8 cellular contexts compared by ENCODE assay signal in the genomic region with DNA sequence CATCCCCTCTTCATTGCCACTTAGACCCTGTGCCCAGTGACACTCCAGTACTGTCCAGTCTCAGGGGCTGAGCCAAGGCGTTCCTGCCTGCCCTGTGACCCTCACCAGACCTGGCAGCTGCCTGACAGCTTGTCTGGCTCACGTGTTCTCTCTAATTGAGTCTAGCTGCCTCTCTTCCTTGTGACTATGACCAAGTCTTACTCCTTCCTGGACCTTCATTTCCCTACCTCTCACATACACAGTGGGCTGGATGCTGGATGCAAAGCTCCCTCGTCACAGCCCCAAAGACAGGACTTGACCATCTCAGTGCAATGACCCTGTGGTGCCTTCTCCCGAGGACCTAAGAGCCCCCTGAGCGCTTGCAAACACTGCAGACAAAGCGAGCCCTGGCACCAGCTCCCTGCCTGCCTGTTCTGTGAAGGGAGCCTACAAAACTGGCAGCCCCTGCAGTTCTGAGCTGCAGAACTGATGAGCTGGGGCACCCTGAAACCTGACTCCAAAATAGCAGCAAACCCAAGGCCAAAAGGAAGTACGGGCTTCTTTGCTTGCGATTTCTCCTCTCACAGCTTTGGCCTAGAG. TPM values are rescaled to one million over a fixed set of nuclear protein-coding genes. Genes with fewer than 3 reads are reported as not detected.
A peak's percentile ranks its signal among the peaks of the same experiment; 100 is the strongest.
DNase-seq lines count a peak whose midpoint lies in the region; ATAC-seq, FAIRE-seq and TF ChIP-seq lines count a peak whose summit lies in the region.

No MANE protein-coding gene starts in this region.

- H3K27me3 Mint-ChIP-seq in activated CD4-positive, alpha-beta T cell treated with anti-CD3 and anti-CD28 coated beads for 36 hours: no peaks in the 10 kb centered on the region
- H3K27me3 Mint-ChIP-seq in activated naive CD8-positive, alpha-beta T cell treated with anti-CD3 and anti-CD28 coated beads, Interleukin-2, amount 10 ng/mL, durations not matched to agents 7 days and 5 days: no peaks in the 10 kb centered on the region

- CTCF ChIA-PET in activated CD4-positive, alpha-beta T cell treated with anti-CD3 and anti-CD28 coated beads for 36 hours (lab: Charles Lee): interaction anchor here (0.7 to 2.6 kb wide), 4 partner anchors 9 to 338 kb away, joined by 3 to 9 read pairs (median 3); no protein-coding TSS in a partner anchor

- POLR2A ChIA-PET in activated CD4-positive, alpha-beta T cell treated with anti-CD3 and anti-CD28 coated beads for 36 hours (lab: Charles Lee): interaction anchor here (0.6 kb wide), 1 partner anchor 341 kb away, joined by 4 read pairs; no protein-coding TSS in a partner anchor
- POLR2A ChIA-PET in activated naive CD8-positive, alpha-beta T cell treated with anti-CD3 and anti-CD28 coated beads, Interleukin-2, amount 10 ng/mL, durations not matched to agents 7 days and 5 days (lab: Charles Lee): interaction anchor here (0.9 to 1.4 kb wide), 2 partner anchors 9 to 196 kb away, joined by 3 read pairs; partner anchors contain the start of gene NUBP1

- no peaks in the 10 kb centered on the region for H3K9me3 ChIP-seq in keratinocyte (ENCODE audit: control insufficient read depth, low read depth, low read length)
- no peaks in the 10 kb centered on the region for H3K9me3 ChIP-seq in stomach smooth muscle (ENCODE audit: control insufficient read depth in 2 of 2, low read length in 2 of 2)

- peaks cover 34% of the 10 kb centered on the region for H3K36me3 Mint-ChIP-seq in activated CD4-positive, alpha-beta T cell treated with anti-CD3 and anti-CD28 coated beads for 36 hours (ENCODE audit: low read depth)
- peaks cover 8% of the 10 kb centered on the region for H3K36me3 Mint-ChIP-seq in activated naive CD8-positive, alpha-beta T cell treated with anti-CD3 and anti-CD28 coated beads, Interleukin-2, amount 10 ng/mL, durations not matched to agents 7 days and 5 days

- no peak for TF ChIP-seq CTCF in keratinocyte (optimal IDR thresholded peaks at IDR 0.05 in 1 of 3, IDR thresholded peaks at IDR 0.05 in 1 of 3, conservative IDR thresholded peaks at IDR 0.05 in 1 of 3; ENCODE audit: extremely low read depth in 1 of 3, insufficient read depth in 2 of 3, low read length in 3 of 3)

- peak overlapping the region; percentile 65 to 84 (median 80) for H3K4me3 ChIP-seq in keratinocyte (ENCODE audit: control insufficient read depth in 2 of 3, extremely low read depth in 1 of 3, insufficient read depth in 2 of 3, low read depth in 1 of 3, low read length in 3 of 3)
- H3K4me3 ChIP-seq in stomach smooth muscle (ENCODE audit: low read length in 2 of 2): peak overlapping the region; percentile 70 to 88

- peaks cover 31% of the 10 kb centered on the region for H4K20me1 ChIP-seq in keratinocyte (ENCODE audit: control insufficient read depth, extremely low read depth, insufficient read depth, low read length)

- dilution Hi-C loops in keratinocyte (cut with MboI; ENCODE audit: extremely low pct_ligation_motif_present, low sequenced_read_pairs): no loop called here

- H3K36me3 ChIP-seq in keratinocyte (ENCODE audit: control insufficient read depth in 2 of 2, extremely low read depth in 1 of 2, insufficient read depth in 2 of 2, low read length in 2 of 2) (peaks cover 8 to 23% of the 10 kb centered on the region in 2 experiments), stomach smooth muscle (ENCODE audit: control insufficient read depth in 2 of 2, insufficient read depth in 2 of 2, low read length in 2 of 2) (peaks cover 0 to 2% of the 10 kb centered on the region in 2 donors)

- ATAC-seq in activated CD4-positive, alpha-beta T cell treated with anti-CD3 and anti-CD28 coated beads for 36 hours: no peak
- ATAC-seq in activated naive CD8-positive, alpha-beta T cell treated with anti-CD3 and anti-CD28 coated beads, Interleukin-2, amount 10 ng/mL, durations not matched to agents 7 days and 5 days (ENCODE audit: low read depth): no peak

- peak overlapping the region; percentile 72 for H3K27ac Mint-ChIP-seq in activated CD4-positive, alpha-beta T cell treated with anti-CD3 and anti-CD28 coated beads for 36 hours
- peak overlapping the region; percentile 82 for H3K27ac Mint-ChIP-seq in activated naive CD8-positive, alpha-beta T cell treated with anti-CD3 and anti-CD28 coated beads, Interleukin-2, amount 10 ng/mL, durations not matched to agents 7 days and 5 days

- peaks cover 5% of the 10 kb centered on the region for H3K9me1 ChIP-seq in keratinocyte (ENCODE audit: control insufficient read depth, extremely low read depth, insufficient read depth, low read length)

- peaks cover 69% of the 10 kb centered on the region for H3K79me2 ChIP-seq in keratinocyte (ENCODE audit: control insufficient read depth, insufficient read depth, low read length)

- H3K27me3 ChIP-seq in keratinocyte (ENCODE audit: control insufficient read depth, extremely low read depth, insufficient read depth, low read length) (no peaks in the 10 kb centered on the region), stomach smooth muscle (ENCODE audit: control insufficient read depth in 1 of 2, insufficient read depth in 2 of 2, low read length in 2 of 2) (no peaks in the 10 kb centered on the region)

- peak; percentile 37 for DNase-seq in activated CD4-positive, alpha-beta T cell treated with anti-CD3 and anti-CD28 coated beads for 36 hours
- DNase-seq in activated CD4-positive, alpha-beta T cell treated with anti-CD3 and anti-CD28 coated beads for 4 hours: no peak
- DNase-seq in activated naive CD8-positive, alpha-beta T cell treated with anti-CD3 and anti-CD28 coated beads, Interleukin-2, amount 10 ng/mL, durations not matched to agents 7 days and 5 days: no peak
- DNase-seq in keratinocyte (ENCODE audit: low read depth, low spot score) (no peak), H4 (ENCODE audit: low spot score) (no peak), LoVo (ENCODE audit: low spot score) (no peak), NCI-H1694 (lab: John Stamatoyannopoulos, UW) (no peak)

- H3K4me1 ChIP-seq in keratinocyte (ENCODE audit: control insufficient read depth, extremely low read depth, insufficient read depth, low read length) (peaks cover 44% of the 10 kb centered on the region), stomach smooth muscle (ENCODE audit: control insufficient read depth, insufficient read depth, low read length) (peaks cover 71% of the 10 kb centered on the region)

- H3K4me2 ChIP-seq in keratinocyte (ENCODE audit: control insufficient read depth, extremely low read depth, insufficient read depth, low read depth, low read length): peak overlapping the region; percentile 92

- H3K27ac ChIP-seq in keratinocyte (ENCODE audit: control insufficient read depth, insufficient read depth, low read length) (no peak overlapping the region), stomach smooth muscle (ENCODE audit: low read length) (peak overlapping the region; percentile 53)

- no peak overlapping the region for H2AFZ ChIP-seq in keratinocyte (ENCODE audit: control insufficient read depth, low read length)

- H3K4me3 Mint-ChIP-seq in activated CD4-positive, alpha-beta T cell treated with anti-CD3 and anti-CD28 coated beads for 36 hours: peak overlapping the region; percentile 95
- peak overlapping the region; percentile 92 for H3K4me3 Mint-ChIP-seq in activated naive CD8-positive, alpha-beta T cell treated with anti-CD3 and anti-CD28 coated beads, Interleukin-2, amount 10 ng/mL, durations not matched to agents 7 days and 5 days

- H3K9ac ChIP-seq in keratinocyte (ENCODE audit: control insufficient read depth, extremely low read depth, insufficient read depth, low read length): peak overlapping the region; percentile 70
- H3K9ac ChIP-seq in stomach smooth muscle (ENCODE audit: low read length in 2 of 2): peak overlapping the region; percentile 80 to 83

- no peak for FAIRE-seq in keratinocyte (lab: Jason Lieb, UNC)

- intact Hi-C loops in activated CD4-positive, alpha-beta T cell treated with anti-CD3 and anti-CD28 coated beads for 36 hours (cut with DNase I, micrococcal nuclease): loop anchor here (5.0 to 10.0 kb wide), 6 partner anchors 198 to 1976 kb away; partner anchors contain the start of genes HAPSTR1 (in 1 of the 2), NUBP1 (in 1 of the 2), SNX29 (in 1 of the 2) and USP7 (in 1 of the 2)

- no peaks in the 10 kb centered on the region for H3K9me3 Mint-ChIP-seq in activated CD4-positive, alpha-beta T cell treated with anti-CD3 and anti-CD28 coated beads for 36 hours (ENCODE audit: low read depth)
- no peaks in the 10 kb centered on the region for H3K9me3 Mint-ChIP-seq in activated naive CD8-positive, alpha-beta T cell treated with anti-CD3 and anti-CD28 coated beads, Interleukin-2, amount 10 ng/mL, durations not matched to agents 7 days and 5 days

- peaks cover 75% of the 10 kb centered on the region for H3K4me1 Mint-ChIP-seq in activated CD4-positive, alpha-beta T cell treated with anti-CD3 and anti-CD28 coated beads for 36 hours
- peaks cover 66% of the 10 kb centered on the region for H3K4me1 Mint-ChIP-seq in activated naive CD8-positive, alpha-beta T cell treated with anti-CD3 and anti-CD28 coated beads, Interleukin-2, amount 10 ng/mL, durations not matched to agents 7 days and 5 days

RNA-seq across cellular contexts. Expression of gene DEXI, which starts 1.7 kb away (rescaled TPM):
- total RNA-seq in activated CD4-positive, alpha-beta T cell treated with anti-CD3 and anti-CD28 coated beads for 36 hours: 10 to 100 TPM; 33.8 to 34.9 TPM
- 10 to 100 TPM; 31.4 to 32.3 TPM for total RNA-seq in activated naive CD8-positive, alpha-beta T cell treated with anti-CD3 and anti-CD28 coated beads, Interleukin-2, amount 10 ng/mL, durations not matched to agents 7 days and 5 days
- 25.9 to 51.8 TPM (median 32.5 TPM) in 3 replicates for polyA plus RNA-seq in keratinocyte
- 6.2 TPM for polyA plus RNA-seq in keratinocyte (2011; ENCODE audit: low read depth)
- 57.6 and 76.6 TPM in 2 replicates for polyA plus RNA-seq in keratinocyte (2011; cell fraction: cytosol; rRNA removed)
- polyA plus RNA-seq in keratinocyte (2011; cell fraction: nucleus; rRNA removed): 33.9 and 44.4 TPM in 2 replicates
- polyA plus RNA-seq in keratinocyte (2012; ENCODE audit: low replicate concordance): 27.1 and 40.9 TPM in 2 replicates
- 37.2 to 80.4 TPM (median 58.4 TPM) in 3 replicates for polyA minus RNA-seq in keratinocyte
- 73.3 TPM for polyA minus RNA-seq in keratinocyte (2011; cell fraction: cytosol; rRNA and poly(A)+ RNA removed)
- 12.8 and 14.9 TPM in 2 replicates for polyA minus RNA-seq in keratinocyte (2011; cell fraction: nucleus; rRNA and poly(A)+ RNA removed)
- total RNA-seq in H4 (2014; rRNA removed; shearing (Covaris generic)): 39.9 and 42.0 TPM in 2 replicates

RNA-seq across cellular contexts. Expression of gene CLEC16A, which starts 3.8 kb away (rescaled TPM):
- total RNA-seq in activated CD4-positive, alpha-beta T cell treated with anti-CD3 and anti-CD28 coated beads for 36 hours: 10 to 100 TPM; 23.5 to 25.4 TPM
- total RNA-seq in activated naive CD8-positive, alpha-beta T cell treated with anti-CD3 and anti-CD28 coated beads, Interleukin-2, amount 10 ng/mL, durations not matched to agents 7 days and 5 days: 10 to 100 TPM; 31.1 to 34.1 TPM
- polyA plus RNA-seq in keratinocyte: 8.5 to 14.6 TPM (median 9.5 TPM) in 3 replicates
- polyA plus RNA-seq in keratinocyte (2011; ENCODE audit: low read depth): 21.1 TPM
- 12.1 and 13.6 TPM in 2 replicates for polyA plus RNA-seq in keratinocyte (2011; cell fraction: cytosol; rRNA removed)
- 24.2 and 28.2 TPM in 2 replicates for polyA plus RNA-seq in keratinocyte (2011; cell fraction: nucleus; rRNA removed)
- polyA plus RNA-seq in keratinocyte (2012; ENCODE audit: low replicate concordance): 12.7 and 15.2 TPM in 2 replicates
- 25.7 to 41.6 TPM (median 40.4 TPM) in 3 replicates for polyA minus RNA-seq in keratinocyte
- 27.4 TPM for polyA minus RNA-seq in keratinocyte (2011; cell fraction: cytosol; rRNA and poly(A)+ RNA removed)
- 20.9 and 35.0 TPM in 2 replicates for polyA minus RNA-seq in keratinocyte (2011; cell fraction: nucleus; rRNA and poly(A)+ RNA removed)
- total RNA-seq in H4 (2014; rRNA removed; shearing (Covaris generic)): 4.5 and 7.2 TPM in 2 replicates
